In genomic region chr1:99786751-99787501, GRCh38 we compare ENCODE assay signal across 9 cellular contexts. TPM values are rescaled to one million over a fixed set of nuclear protein-coding genes. Genes with fewer than 3 reads are reported as not detected.
DNase-seq lines count a peak whose midpoint lies in the region; ATAC-seq and TF ChIP-seq lines count a peak whose summit lies in the region.
"Had no signal": no experiment of that assay in that cellular context is flagged by ENCODE, and none has a peak within 500 bp of the region (broad histone marks: within the 10 kb centered on the region; RNA-seq: fewer than 3 reads in every experiment).

No MANE protein-coding gene starts in this region.

- no peak overlapping the region for H3K4ac ChIP-seq in H9 (ENCODE audit: low read depth, low read length)

- no peaks in the 10 kb centered on the region for H3K79me1 ChIP-seq in H9 (ENCODE audit: insufficient read depth, low read depth, low read length, poor library complexity, severe bottlenecking)

- H3K9me3 ChIP-seq in heart right ventricle, result no peaks in the 10 kb centered on the region
- no peaks in the 10 kb centered on the region for H3K9me3 ChIP-seq in tibial nerve
- no peaks in the 10 kb centered on the region for H3K9me3 ChIP-seq in H9 (ENCODE audit: control insufficient read depth, low read depth, low read length)
- H3K9me3 ChIP-seq: SJCRH30 had no signal

- H3K36me3 Mint-ChIP-seq in activated CD8-positive, alpha-beta T cell treated with anti-CD3 and anti-CD28 coated beads for 36 hours (ENCODE audit: low read depth), result no peaks in the 10 kb centered on the region
- H3K36me3 Mint-ChIP-seq in activated CD8-positive, alpha-beta T cell treated with anti-CD3 and anti-CD28 coated beads, Interleukin-2, amount 10 ng/mL, durations not matched to agents 7 days and 5 days (ENCODE audit: low read depth), result peaks cover 2% of the 10 kb centered on the region
- H3K36me3 Mint-ChIP-seq in stimulated activated memory B cell treated with anti-CD40 and anti-IgM and Interleukin-4, amounts not matched to agents 10 μg/mL and 1 μg/mL and 100 μg/mL, for 72 hours, result no peaks in the 10 kb centered on the region
- no peaks in the 10 kb centered on the region for H3K36me3 Mint-ChIP-seq in H9 (ENCODE audit: insufficient read depth in 1 of 3, low read depth in 3 of 3)

- no peaks in the 10 kb centered on the region for H3K27me3 ChIP-seq in heart right ventricle
- H3K27me3 ChIP-seq in tibial nerve, result no peaks in the 10 kb centered on the region
- no peaks in the 10 kb centered on the region for H3K27me3 ChIP-seq in H9 (ENCODE audit: insufficient read depth, low read length)
- H3K27me3 ChIP-seq: SJCRH30 had no signal

- no peak for TF ChIP-seq EP300 in tibial nerve (IDR thresholded peaks at IDR 0.05)

- no peaks in the 10 kb centered on the region for H3K23me2 ChIP-seq in H9 (ENCODE audit: insufficient read length, low read depth, low read length, poor library complexity, severe bottlenecking)

- no peak overlapping the region for H3K4me3 Mint-ChIP-seq in activated CD8-positive, alpha-beta T cell treated with anti-CD3 and anti-CD28 coated beads for 36 hours
- no peak overlapping the region for H3K4me3 Mint-ChIP-seq in activated CD8-positive, alpha-beta T cell treated with anti-CD3 and anti-CD28 coated beads, Interleukin-2, amount 10 ng/mL, durations not matched to agents 7 days and 5 days
- H3K4me3 Mint-ChIP-seq in stimulated activated memory B cell treated with anti-CD40 and anti-IgM and Interleukin-4, amounts not matched to agents 10 μg/mL and 1 μg/mL and 100 μg/mL, for 72 hours, result no peak overlapping the region
- no peak overlapping the region for H3K4me3 Mint-ChIP-seq in H9

- H2BK120ac ChIP-seq in H9 (ENCODE audit: low read depth, low read length, poor library complexity, severe bottlenecking), result no peak overlapping the region

- no peak overlapping the region for H3K14ac ChIP-seq in H9 (ENCODE audit: insufficient read depth, low read length)

- H2BK12ac ChIP-seq in H9 (ENCODE audit: insufficient read length, low read depth, low read length), result no peak overlapping the region

- CTCF ChIA-PET in activated CD8-positive, alpha-beta T cell treated with anti-CD3 and anti-CD28 coated beads for 36 hours (lab: Charles Lee), result no interaction called here
- CTCF ChIA-PET in activated CD8-positive, alpha-beta T cell treated with anti-CD3 and anti-CD28 coated beads, Interleukin-2, amount 10 ng/mL, durations not matched to agents 7 days and 5 days (lab: Charles Lee), result interaction anchor here (1.4 kb wide), 1 partner anchor 11 kb away, joined by 3 read pairs; no protein-coding TSS in a partner anchor

- H4K91ac ChIP-seq in H9 (ENCODE audit: insufficient read length, low read depth, low read length), result no peak overlapping the region

- H3K9ac ChIP-seq in H9 (ENCODE audit: extremely low read depth, insufficient read length, low read length), result no peak overlapping the region

- no peak for TF ChIP-seq CTCF in activated CD8-positive, alpha-beta T cell treated with anti-CD3 and anti-CD28 coated beads for 36 hours (IDR thresholded peaks at IDR 0.05)
- no peak for TF ChIP-seq CTCF in heart right ventricle (IDR thresholded peaks at IDR 0.05)
- no peak for TF ChIP-seq CTCF in tibial nerve (IDR thresholded peaks at IDR 0.05)
- no peak for TF ChIP-seq CTCF in H9 (conservative IDR thresholded peaks at IDR 0.05)

- no peak overlapping the region for H3K4me2 ChIP-seq in H9 (ENCODE audit: insufficient read depth, insufficient read length, low read length)

- H3K27ac Mint-ChIP-seq in activated CD8-positive, alpha-beta T cell treated with anti-CD3 and anti-CD28 coated beads for 36 hours, result no peak overlapping the region
- H3K27ac Mint-ChIP-seq in activated CD8-positive, alpha-beta T cell treated with anti-CD3 and anti-CD28 coated beads, Interleukin-2, amount 10 ng/mL, durations not matched to agents 7 days and 5 days, result no peak overlapping the region
- H3K27ac Mint-ChIP-seq in stimulated activated memory B cell treated with anti-CD40 and anti-IgM and Interleukin-4, amounts not matched to agents 10 μg/mL and 1 μg/mL and 100 μg/mL, for 72 hours, result no peak overlapping the region
- H3K27ac Mint-ChIP-seq in H9, result no peak overlapping the region

- H2BK20ac ChIP-seq in H9 (ENCODE audit: low read depth, low read length, poor library complexity, severe bottlenecking), result no peak overlapping the region

- H3K4me3 ChIP-seq in heart right ventricle (no peak overlapping the region), tibial nerve (no peak overlapping the region)
- H3K4me3 ChIP-seq: SJCRH30 had no signal

- no peak overlapping the region for H2AFZ ChIP-seq in H9 (ENCODE audit: low read length)

- H3T11ph ChIP-seq in H9 (ENCODE audit: low read length), result no peak overlapping the region

- peaks cover 2% of the 10 kb centered on the region for H4K20me1 ChIP-seq in H9 (ENCODE audit: control insufficient read depth, insufficient read depth, insufficient read length)

- H3K18ac ChIP-seq in H9 (ENCODE audit: insufficient read length, low read depth, low read length), result no peak overlapping the region

- no peak overlapping the region for H4K5ac ChIP-seq in H9 (ENCODE audit: insufficient read length, low read depth, low read length)

- no peaks in the 10 kb centered on the region for H3K9me3 Mint-ChIP-seq in activated CD8-positive, alpha-beta T cell treated with anti-CD3 and anti-CD28 coated beads for 36 hours
- no peaks in the 10 kb centered on the region for H3K9me3 Mint-ChIP-seq in activated CD8-positive, alpha-beta T cell treated with anti-CD3 and anti-CD28 coated beads, Interleukin-2, amount 10 ng/mL, durations not matched to agents 7 days and 5 days (ENCODE audit: insufficient read depth)
- peaks cover 3% of the 10 kb centered on the region for H3K9me3 Mint-ChIP-seq in stimulated activated memory B cell treated with anti-CD40 and anti-IgM and Interleukin-4, amounts not matched to agents 10 μg/mL and 1 μg/mL and 100 μg/mL, for 72 hours
- no peaks in the 10 kb centered on the region for H3K9me3 Mint-ChIP-seq in H9

- no peak overlapping the region for H2BK5ac ChIP-seq in H9 (ENCODE audit: insufficient read length, low read length)

- POLR2A ChIA-PET in activated CD8-positive, alpha-beta T cell treated with anti-CD3 and anti-CD28 coated beads for 36 hours (lab: Charles Lee), result interaction anchor here (1.2 kb wide), 1 partner anchor 17 kb away, joined by 4 read pairs; no protein-coding TSS in a partner anchor
- POLR2A ChIA-PET in activated CD8-positive, alpha-beta T cell treated with anti-CD3 and anti-CD28 coated beads, Interleukin-2, amount 10 ng/mL, durations not matched to agents 7 days and 5 days (lab: Charles Lee), result no interaction called here

- 72 to 79% methylated on average over 2 of the region's 2 CpGs for WGBS in heart right ventricle, 2 donors
- 98 to 100% methylated on average over 2 of the region's 2 CpGs for WGBS in tibial nerve, 2 donors
- WGBS in H9 (ENCODE audit: extremely low coverage, insufficient read length, low lambda C conversion rate), result no CpG with 5 or more reads among the region's 2 CpGs

- no peak for DNase-seq in activated CD8-positive, alpha-beta T cell treated with anti-CD3 and anti-CD28 coated beads for 36 hours
- DNase-seq in activated CD8-positive, alpha-beta T cell treated with anti-CD3 and anti-CD28 coated beads, Interleukin-2, amount 10 ng/mL, durations not matched to agents 7 days and 5 days, result no peak
- no peak for DNase-seq in heart right ventricle
- no peak for DNase-seq in tibial nerve (ENCODE audit: low spot score in 2 of 2)
- no peak for DNase-seq in H9
- DNase-seq: SJCRH30 had no signal

- H3K27me3 Mint-ChIP-seq in activated CD8-positive, alpha-beta T cell treated with anti-CD3 and anti-CD28 coated beads for 36 hours, result peaks cover 24% of the 10 kb centered on the region
- H3K27me3 Mint-ChIP-seq in activated CD8-positive, alpha-beta T cell treated with anti-CD3 and anti-CD28 coated beads, Interleukin-2, amount 10 ng/mL, durations not matched to agents 7 days and 5 days (ENCODE audit: low read depth), result peaks cover 28% of the 10 kb centered on the region
- peaks cover 20% of the 10 kb centered on the region for H3K27me3 Mint-ChIP-seq in stimulated activated memory B cell treated with anti-CD40 and anti-IgM and Interleukin-4, amounts not matched to agents 10 μg/mL and 1 μg/mL and 100 μg/mL, for 72 hours
- no peaks in the 10 kb centered on the region for H3K27me3 Mint-ChIP-seq in H9 (ENCODE audit: low read depth)

- H2BK15ac ChIP-seq in H9 (ENCODE audit: low read depth, low read length), result no peak overlapping the region

- H3K27ac ChIP-seq in heart right ventricle (no peak overlapping the region), tibial nerve (no peak overlapping the region), H9 (ENCODE audit: insufficient read length, low read depth, low read length) (no peak overlapping the region)
- H3K27ac ChIP-seq: SJCRH30 had no signal

- no peak for TF ChIP-seq POLR2A in tibial nerve (IDR thresholded peaks at IDR 0.05)

- intact Hi-C loops in activated CD8-positive, alpha-beta T cell treated with anti-CD3 and anti-CD28 coated beads for 36 hours (cut with micrococcal nuclease), result no loop called here
- intact Hi-C loops in heart right ventricle (cut with DNase I), result no loop called here

- no peak overlapping the region for H4K8ac ChIP-seq in H9 (replicated peaks; ENCODE audit: insufficient read length, low read depth, low read length)

- H3K36me3 ChIP-seq in heart right ventricle, result no peaks in the 10 kb centered on the region
- no peaks in the 10 kb centered on the region for H3K36me3 ChIP-seq in tibial nerve
- H3K36me3 ChIP-seq: SJCRH30 had no signal

- H3K23ac ChIP-seq in H9 (ENCODE audit: insufficient read length, low read depth, low read length), result no peak overlapping the region

- peak; percentile 55 for ATAC-seq in activated CD8-positive, alpha-beta T cell treated with anti-CD3 and anti-CD28 coated beads for 36 hours
- no peak for ATAC-seq in activated CD8-positive, alpha-beta T cell treated with anti-CD3 and anti-CD28 coated beads, Interleukin-2, amount 10 ng/mL, durations not matched to agents 7 days and 5 days
- ATAC-seq in GM21825 (IDR thresholded peaks at IDR 0.05; ENCODE audit: unreplicated experiment) (peak; percentile 64), HG03439 (IDR thresholded peaks at IDR 0.05; ENCODE audit: unreplicated experiment) (peak; percentile 66), heart right ventricle (no peak)
- ATAC-seq in stimulated activated memory B cell treated with anti-CD40 and anti-IgM and Interleukin-4, amounts not matched to agents 10 μg/mL and 1 μg/mL and 100 μg/mL, for 72 hours, result peak; percentile 70

- H3K56ac ChIP-seq in H9 (ENCODE audit: insufficient read length, low read depth, low read length), result no peak overlapping the region

- peaks cover 21% of the 10 kb centered on the region for H3K4me1 Mint-ChIP-seq in activated CD8-positive, alpha-beta T cell treated with anti-CD3 and anti-CD28 coated beads for 36 hours (ENCODE audit: low read depth)
- H3K4me1 Mint-ChIP-seq in activated CD8-positive, alpha-beta T cell treated with anti-CD3 and anti-CD28 coated beads, Interleukin-2, amount 10 ng/mL, durations not matched to agents 7 days and 5 days (ENCODE audit: low read depth), result peaks cover 24% of the 10 kb centered on the region
- peaks cover 33% of the 10 kb centered on the region for H3K4me1 Mint-ChIP-seq in stimulated activated memory B cell treated with anti-CD40 and anti-IgM and Interleukin-4, amounts not matched to agents 10 μg/mL and 1 μg/mL and 100 μg/mL, for 72 hours
- H3K4me1 Mint-ChIP-seq in H9, result no peaks in the 10 kb centered on the region

- H3K79me2 ChIP-seq in H9 (ENCODE audit: insufficient read depth, low read length), result no peaks in the 10 kb centered on the region

- H3K4me1 ChIP-seq in heart right ventricle, result peaks cover 0 to 7% (median 0%) of the 10 kb centered on the region in 9 donors
- no peaks in the 10 kb centered on the region for H3K4me1 ChIP-seq in tibial nerve
- H3K4me1 ChIP-seq in H9 (ENCODE audit: insufficient read depth, low read length), result no peaks in the 10 kb centered on the region
- H3K4me1 ChIP-seq: SJCRH30 had no signal

- no peak overlapping the region for H2AK5ac ChIP-seq in H9 (ENCODE audit: insufficient read length, low read length)

RNA-seq across cellular contexts. Expression of gene FRRS1, which starts 20.5 kb away (rescaled TPM):
- 1 to 10 TPM; 4.0 to 4.2 TPM for total RNA-seq in activated CD8-positive, alpha-beta T cell treated with anti-CD3 and anti-CD28 coated beads for 36 hours
- 1 to 10 TPM; 4.7 to 5.0 TPM for total RNA-seq in activated CD8-positive, alpha-beta T cell treated with anti-CD3 and anti-CD28 coated beads, Interleukin-2, amount 10 ng/mL, durations not matched to agents 7 days and 5 days
- 1 to 10 TPM; 1.7 to 8.2 (median 4.8) TPM for total RNA-seq in heart right ventricle
- polyA plus RNA-seq in heart right ventricle, result 1 to 10 TPM in 1 of 2 donors, under 1 TPM in 1; 0.88 to 2.2 TPM
- 1 to 10 TPM; 2.5 to 4.4 (median 3.4) TPM for total RNA-seq in tibial nerve
- 4.6 and 5.6 TPM in 2 replicates for total RNA-seq in H9 (2021)

Comparison
In these comparisons a context has a peak if more than half of its experiments do, and no peak if none do; other contexts are left out.
1. ATAC-seq: peak in activated CD8-positive, alpha-beta T cell treated with anti-CD3 and anti-CD28 coated beads for 36 hours (single experiment), GM21825 (single experiment), HG03439 (single experiment) and stimulated activated memory B cell treated with anti-CD40 and anti-IgM and Interleukin-4, amounts not matched to agents 10 μg/mL and 1 μg/mL and 100 μg/mL, for 72 hours (single experiment); none in activated CD8-positive, alpha-beta T cell treated with anti-CD3 and anti-CD28 coated beads, Interleukin-2, amount 10 ng/mL, durations not matched to agents 7 days and 5 days (single experiment) and heart right ventricle (0 of 8).